ENCODE assay signal across 1 cellular context in the genomic region with DNA sequence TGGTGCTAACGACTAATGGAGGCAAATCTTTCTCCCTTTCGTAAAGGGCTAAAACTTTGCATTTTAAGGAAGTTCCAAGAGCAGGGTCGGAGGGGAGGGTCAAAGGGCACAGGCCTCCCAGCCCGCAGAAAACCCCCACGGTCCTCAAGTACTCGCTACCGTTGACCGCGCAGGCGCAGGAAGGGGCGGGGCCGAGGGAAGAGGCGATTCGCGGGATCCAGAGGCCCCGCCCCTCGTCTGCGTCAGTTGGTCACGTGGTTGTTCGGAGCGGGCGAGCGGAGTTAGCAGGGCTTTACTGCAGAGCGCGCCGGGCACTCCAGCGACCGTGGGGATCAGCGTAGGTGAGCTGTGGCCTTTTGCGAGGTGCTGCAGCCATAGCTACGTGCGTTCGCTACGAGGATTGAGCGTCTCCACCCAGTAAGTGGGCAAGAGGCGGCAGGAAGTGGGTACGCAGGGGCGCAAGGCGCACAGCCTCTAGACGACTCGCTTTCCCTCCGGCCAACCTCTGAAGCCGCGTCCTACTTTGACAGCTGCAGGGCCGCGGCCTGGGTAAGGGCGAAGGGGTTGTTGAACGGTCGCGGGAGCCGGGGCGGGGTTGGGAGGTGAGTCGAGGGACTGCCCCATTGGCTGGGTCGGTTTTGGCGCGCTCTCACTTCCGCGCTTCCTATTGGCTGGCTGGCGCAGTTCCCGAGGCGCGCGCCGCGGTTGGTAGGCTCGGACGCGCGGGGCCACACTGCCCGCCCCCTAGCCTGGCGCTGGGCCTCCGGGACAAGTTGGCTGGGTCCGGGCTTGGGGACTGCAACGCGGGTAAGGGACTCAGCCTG.
A peak's percentile ranks its signal among the peaks of the same experiment; 100 is the strongest.
TF ChIP-seq lines count a peak whose summit lies in the region.

Gene GMNN, plus strand, starts transcription at position 242 of the 824 bp plus-strand sequence. CDS start 2,310 bp downstream, outside the sequence.

TF ChIP-seq in HCT116, 20 proteins besides CTCF, POLR2A, EP300 and RAD21 (continued from another document):
- no peak for TF ChIP-seq TCF7L2 (IDR thresholded peaks at IDR 0.05; ENCODE audit: borderline replicate concordance, extremely low read depth, insufficient read depth, insufficient read length)
- TF ChIP-seq ZNF274 (IDR thresholded peaks at IDR 0.05; ENCODE audit: low read depth, low read length) = no peak
- TF ChIP-seq SRF (IDR thresholded peaks at IDR 0.05; ENCODE audit: low read depth) = no peak
- TF ChIP-seq CEBPB (IDR thresholded peaks at IDR 0.05; ENCODE audit: low read depth) = no peak
- no peak for TF ChIP-seq FOSL1 (IDR thresholded peaks at IDR 0.05; ENCODE audit: low read depth)
- TF ChIP-seq SP1 (IDR thresholded peaks at IDR 0.05; ENCODE audit: low read depth) = peak; percentile 80
- TF ChIP-seq CBX3 (IDR thresholded peaks at IDR 0.05; ENCODE audit: low read depth) = no peak
- no peak for TF ChIP-seq EGR1 (IDR thresholded peaks at IDR 0.05; ENCODE audit: low read depth)
- TF ChIP-seq, protein P1, sequence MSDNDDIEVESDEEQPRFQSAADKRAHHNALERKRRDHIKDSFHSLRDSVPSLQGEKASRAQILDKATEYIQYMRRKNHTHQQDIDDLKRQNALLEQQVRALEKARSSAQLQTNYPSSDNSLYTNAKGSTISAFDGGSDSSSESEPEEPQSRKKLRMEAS (IDR thresholded peaks at IDR 0.05) = peak; percentile 66
- TF ChIP-seq SIN3A (IDR thresholded peaks at IDR 0.05; ENCODE audit: low read depth) = peak; percentile 71; the same call in 1 of the 2 replicates
- TF ChIP-seq EZH2 (IDR thresholded peaks at IDR 0.05) = no peak
- TF ChIP-seq YY1 (IDR thresholded peaks at IDR 0.05; ENCODE audit: extremely low read depth, insufficient replicate concordance, low read depth, low read length) = no peak
- no peak for TF ChIP-seq JUND (IDR thresholded peaks at IDR 0.05)
